9 cellular contexts compared by ENCODE assay signal in genomic region chr13:52070929-52071523, GRCh38. TPM values are rescaled to one million over a fixed set of nuclear protein-coding genes. Genes with fewer than 3 reads are reported as not detected.
DNase-seq lines count a peak whose midpoint lies in the region; ATAC-seq and TF ChIP-seq lines count a peak whose summit lies in the region.
"Had no signal": no experiment of that assay in that cellular context is flagged by ENCODE, and none has a peak within 500 bp of the region (broad histone marks: within the 10 kb centered on the region; RNA-seq: fewer than 3 reads in every experiment).

No MANE protein-coding gene starts in this region.

- 85 to 93% (median 87%) methylated on average over 1 of the region's 1 CpG for WGBS in spleen, 5 donors

- H3K36me3 ChIP-seq in spleen, result no peaks in the 10 kb centered on the region

- H3K27ac ChIP-seq in spleen, result no peak overlapping the region

- H3K9me3 ChIP-seq in spleen, result peaks cover 0 to 59% (median 41%) of the 10 kb centered on the region in 8 donors

- H3K4me3 Mint-ChIP-seq in activated naive CD4-positive, alpha-beta T cell treated with anti-CD3 and anti-CD28 coated beads, Interleukin-2, amount 10 ng/mL, durations not matched to agents 7 days and 5 days, result no peak overlapping the region
- H3K4me3 Mint-ChIP-seq in chondrocyte (ENCODE audit: unreplicated experiment), result no peak overlapping the region
- H3K4me3 Mint-ChIP-seq in stimulated activated naive B cell treated with anti-CD40 and anti-IgM and Interleukin-4, amounts not matched to agents 10 μg/mL and 1 μg/mL and 100 μg/mL, for 72 hours, result no peak overlapping the region
- H3K4me3 Mint-ChIP-seq: immature natural killer cell had no signal

- H3K36me3 Mint-ChIP-seq in activated naive CD4-positive, alpha-beta T cell treated with anti-CD3 and anti-CD28 coated beads, Interleukin-2, amount 10 ng/mL, durations not matched to agents 7 days and 5 days, result peaks cover 3% of the 10 kb centered on the region
- peaks cover 16% of the 10 kb centered on the region for H3K36me3 Mint-ChIP-seq in chondrocyte (ENCODE audit: low read depth)
- H3K36me3 Mint-ChIP-seq in stimulated activated naive B cell treated with anti-CD40 and anti-IgM and Interleukin-4, amounts not matched to agents 10 μg/mL and 1 μg/mL and 100 μg/mL, for 72 hours, result peaks cover 5 to 8% of the 10 kb centered on the region in 2 donors

- intact Hi-C loops in spleen (cut with DNase I; ENCODE audit: low total_unique reads), result no loop called here

- peak; percentile 58 for DNase-seq in activated naive CD4-positive, alpha-beta T cell treated with anti-CD3 and anti-CD28 coated beads, Interleukin-2, amount 10 ng/mL, durations not matched to agents 7 days and 5 days
- no peak for DNase-seq in activated naive CD4-positive, alpha-beta T cell treated with Interleukin-2 at 50 U/mL for 16 hours
- DNase-seq in OCI-M1 (lab: John Stamatoyannopoulos, UW) (peak; percentile 73), chondrocyte (ENCODE audit: low spot score) (no peak), NCI-H748 treated with DMSO at 0.1 percent for 48 hours (lab: John Stamatoyannopoulos, UW) (no peak), spleen (no peak)
- no peak for DNase-seq in stimulated activated naive B cell treated with anti-CD40 and anti-IgM and Interleukin-4, amounts not matched to agents 10 μg/mL and 1 μg/mL and 100 μg/mL, for 72 hours

- H3K27ac Mint-ChIP-seq in activated naive CD4-positive, alpha-beta T cell treated with anti-CD3 and anti-CD28 coated beads, Interleukin-2, amount 10 ng/mL, durations not matched to agents 7 days and 5 days, result no peak overlapping the region
- no peak overlapping the region for H3K27ac Mint-ChIP-seq in chondrocyte (ENCODE audit: unreplicated experiment)
- H3K27ac Mint-ChIP-seq in stimulated activated naive B cell treated with anti-CD40 and anti-IgM and Interleukin-4, amounts not matched to agents 10 μg/mL and 1 μg/mL and 100 μg/mL, for 72 hours, result no peak overlapping the region
- H3K27ac Mint-ChIP-seq: immature natural killer cell had no signal

- peak; percentile 21 to 25 for ATAC-seq in stimulated activated naive B cell treated with anti-CD40 and anti-IgM and Interleukin-4, amounts not matched to agents 10 μg/mL and 1 μg/mL and 100 μg/mL, for 72 hours (replicated peaks)
- ATAC-seq in GM21825 (IDR thresholded peaks at IDR 0.05; ENCODE audit: unreplicated experiment), result no peak

- TF ChIP-seq POLR2A in spleen (IDR thresholded peaks at IDR 0.05), result no peak

- H3K27me3 Mint-ChIP-seq in activated naive CD4-positive, alpha-beta T cell treated with anti-CD3 and anti-CD28 coated beads, Interleukin-2, amount 10 ng/mL, durations not matched to agents 7 days and 5 days, result peaks cover 23% of the 10 kb centered on the region
- no peaks in the 10 kb centered on the region for H3K27me3 Mint-ChIP-seq in chondrocyte (ENCODE audit: low read depth)
- peaks cover 30 to 38% of the 10 kb centered on the region in 2 donors for H3K27me3 Mint-ChIP-seq in stimulated activated naive B cell treated with anti-CD40 and anti-IgM and Interleukin-4, amounts not matched to agents 10 μg/mL and 1 μg/mL and 100 μg/mL, for 72 hours

- H3K4me1 ChIP-seq in spleen, result no peaks in the 10 kb centered on the region

- peaks cover 0 to 12% (median 0%) of the 10 kb centered on the region in 7 donors for H3K27me3 ChIP-seq in spleen (replicated peaks in 1 of 7)

- CTCF ChIA-PET in activated naive CD4-positive, alpha-beta T cell treated with anti-CD3 and anti-CD28 coated beads, Interleukin-2, amount 10 ng/mL, durations not matched to agents 7 days and 5 days (lab: Charles Lee), result interaction anchor here (0.9 to 1.6 kb wide), 7 partner anchors 12 to 379 kb away, joined by 3 to 8 read pairs (median 4); partner anchors contain the start of gene VPS36

- TF ChIP-seq CTCF in chondrocyte (IDR thresholded peaks at IDR 0.05) (peak; percentile 65), spleen (IDR thresholded peaks at IDR 0.05 in 8 of 11, conservative IDR thresholded peaks at IDR 0.05 in 3 of 11) (no peak)

- H3K4me1 Mint-ChIP-seq in activated naive CD4-positive, alpha-beta T cell treated with anti-CD3 and anti-CD28 coated beads, Interleukin-2, amount 10 ng/mL, durations not matched to agents 7 days and 5 days, result peaks cover 13% of the 10 kb centered on the region
- peaks cover 8% of the 10 kb centered on the region for H3K4me1 Mint-ChIP-seq in chondrocyte (ENCODE audit: low read depth)
- H3K4me1 Mint-ChIP-seq in stimulated activated naive B cell treated with anti-CD40 and anti-IgM and Interleukin-4, amounts not matched to agents 10 μg/mL and 1 μg/mL and 100 μg/mL, for 72 hours, result peaks cover 0 to 2% of the 10 kb centered on the region in 2 donors

- no peak overlapping the region for H3K4me3 ChIP-seq in spleen

- peaks cover 19% of the 10 kb centered on the region for H3K9me3 Mint-ChIP-seq in activated naive CD4-positive, alpha-beta T cell treated with anti-CD3 and anti-CD28 coated beads, Interleukin-2, amount 10 ng/mL, durations not matched to agents 7 days and 5 days
- H3K9me3 Mint-ChIP-seq in chondrocyte (ENCODE audit: low read depth), result peaks cover 42% of the 10 kb centered on the region
- H3K9me3 Mint-ChIP-seq in stimulated activated naive B cell treated with anti-CD40 and anti-IgM and Interleukin-4, amounts not matched to agents 10 μg/mL and 1 μg/mL and 100 μg/mL, for 72 hours, result peaks cover 14 to 15% of the 10 kb centered on the region in 2 donors

RNA-seq across cellular contexts. Expression of gene UTP14C, which starts 46.5 kb away (rescaled TPM):
- total RNA-seq in chondrocyte, result 22.3 to 27.6 TPM (median 24.4 TPM) in 3 replicates
- total RNA-seq in spleen, result 10 to 100 TPM; 12.7 to 20.2 (median 17.2) TPM
- 1 to 10 TPM; 2.2 to 3.7 (median 2.4) TPM for polyA plus RNA-seq in spleen

RNA-seq across cellular contexts. Expression of gene NEK5, which starts 57.8 kb away (rescaled TPM):
- 0.15 to 0.68 TPM (median 0.40 TPM) in 3 replicates for total RNA-seq in chondrocyte
- total RNA-seq in spleen, result under 1 TPM in 3 of 7 donors, not detected in 4; 0.10 to 0.30 (median 0.26) TPM
- polyA plus RNA-seq in spleen, result under 1 TPM; 0.04 to 0.11 (median 0.06) TPM

RNA-seq across cellular contexts. Expression of gene ALG11, which starts 58.8 kb away (rescaled TPM):
- total RNA-seq in chondrocyte (49.2 to 56.9 TPM (median 49.8 TPM) in 3 replicates), spleen (10 to 100 TPM; 23.1 to 32.2 (median 29.1) TPM)
- 1 to 10 TPM; 3.0 to 7.8 (median 3.1) TPM for polyA plus RNA-seq in spleen

RNA-seq across cellular contexts. Expression of gene ATP7B, which starts 59.8 kb away (rescaled TPM):
- total RNA-seq in chondrocyte (11.9 to 16.8 TPM (median 16.6 TPM) in 3 replicates), spleen (1 to 10 TPM; 1.4 to 3.7 (median 2.8) TPM)
- polyA plus RNA-seq in spleen, result under 1 TPM; 0.17 to 0.32 (median 0.24) TPM

Comparison
In these comparisons a context has a peak if more than half of its experiments do, and no peak if none do; other contexts are left out.
1. DNase-seq: peak in activated naive CD4-positive, alpha-beta T cell treated with anti-CD3 and anti-CD28 coated beads, Interleukin-2, amount 10 ng/mL, durations not matched to agents 7 days and 5 days (single experiment) and OCI-M1 (single experiment); none in activated naive CD4-positive, alpha-beta T cell treated with Interleukin-2 at 50 U/mL for 16 hours (single experiment), chondrocyte (single experiment), stimulated activated naive B cell treated with anti-CD40 and anti-IgM and Interleukin-4, amounts not matched to agents 10 μg/mL and 1 μg/mL and 100 μg/mL, for 72 hours (single experiment), NCI-H748 treated with DMSO at 0.1 percent for 48 hours (single experiment) and spleen (single experiment).